Comparison of ENCODE assay signal across 8 cellular contexts in the genomic region with DNA sequence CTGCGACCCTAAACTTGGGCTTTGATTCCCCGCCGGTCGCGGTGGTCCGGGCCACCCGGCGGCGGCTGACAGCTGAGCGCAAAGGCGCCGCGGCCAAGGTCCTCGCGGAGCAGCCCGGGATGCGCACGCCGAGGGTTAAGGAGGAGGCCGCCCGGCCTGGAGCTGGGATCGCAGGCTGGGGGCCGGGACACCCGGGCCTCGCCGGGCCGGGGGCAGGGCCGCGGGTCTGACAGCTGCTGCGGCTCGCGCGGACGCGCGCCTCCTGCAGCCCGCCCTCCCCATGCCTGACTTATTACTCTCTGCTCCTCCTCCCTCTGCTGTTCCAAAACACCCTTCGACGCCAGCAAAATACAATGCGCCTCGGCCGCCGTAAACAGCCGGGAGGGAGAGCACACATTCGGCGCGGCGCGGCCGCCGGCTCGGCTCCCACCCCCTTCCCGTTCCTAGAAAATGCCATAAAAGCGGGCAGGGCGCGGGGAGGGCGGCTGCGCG. TPM values are rescaled to one million over a fixed set of nuclear protein-coding genes. Genes with fewer than 3 reads are reported as not detected.
DNase-seq lines count a peak whose midpoint lies in the region; ATAC-seq and TF ChIP-seq lines count a peak whose summit lies in the region.

No MANE protein-coding gene starts in this region.

- TF ChIP-seq EP300 in SK-N-SH (IDR thresholded peaks at IDR 0.05; ENCODE audit: borderline replicate concordance in 1 of 2, low read depth in 1 of 2, low read length in 1 of 2) = no peak

- H3K27ac ChIP-seq in SK-N-SH (ENCODE audit: low read depth in 2 of 2, low read length in 1 of 2) = peak overlapping the region in 1 of 2 experiments; percentile 60; a peak in 1 of 4 replicates
- peak overlapping the region; percentile 67 to 93 (median 84) for H3K27ac ChIP-seq in heart left ventricle
- H3K27ac ChIP-seq in parathyroid adenoma = peak overlapping the region; percentile 70
- no peak overlapping the region for H3K27ac ChIP-seq in urinary bladder (ENCODE audit: low read depth)

- no peaks in the 10 kb centered on the region for H3K9me2 ChIP-seq in SK-N-SH

- peaks cover 0 to 30% of the 10 kb centered on the region in 2 experiments; a peak in 2 of 4 replicates for H3K4me1 ChIP-seq in SK-N-SH (ENCODE audit: control insufficient read depth in 1 of 2, insufficient read depth in 2 of 2, low read depth in 1 of 2, low read length in 1 of 2)
- peaks cover 14% of the 10 kb centered on the region for H3K4me1 ChIP-seq in adipocyte (ENCODE audit: control insufficient read depth, insufficient read depth, low read length)
- peaks cover 0 to 21% (median 7%) of the 10 kb centered on the region in 12 donors for H3K4me1 ChIP-seq in heart left ventricle
- peaks cover 20% of the 10 kb centered on the region for H3K4me1 ChIP-seq in parathyroid adenoma
- H3K4me1 ChIP-seq in urinary bladder (ENCODE audit: insufficient read depth) = no peaks in the 10 kb centered on the region

- H3K79me2 ChIP-seq in SK-N-SH (ENCODE audit: insufficient read depth) (no peaks in the 10 kb centered on the region), parathyroid adenoma (peaks cover 6% of the 10 kb centered on the region)

- CTCF ChIA-PET in AG04449 (lab: Yijun Ruan, JAX) (interaction anchor here (1.0 to 1.8 kb wide), 9 partner anchors 10 to 355 kb away, joined by 3 to 8 read pairs (median 4); no protein-coding TSS in a partner anchor), SK-N-SH (lab: Yijun Ruan, JAX) (interaction anchor here (0.7 to 2.5 kb wide), 21 partner anchors 8 to 355 kb away, joined by 3 to 12 read pairs (median 4); no protein-coding TSS in a partner anchor)

- no peaks in the 10 kb centered on the region for H4K20me1 ChIP-seq in SK-N-SH (ENCODE audit: insufficient read depth)

- DNase-seq in AG04449 (ENCODE audit: low read depth, low spot score) = no peak
- DNase-seq in HuH-7 (ENCODE audit: low spot score) = peak; percentile 65
- peak; percentile 81 for DNase-seq in SK-N-SH
- DNase-seq in adipocyte (ENCODE audit: low read depth) = peak; percentile 65
- peak; percentile 71 to 84 (median 78) for DNase-seq in heart left ventricle

- peak overlapping the region; percentile 62 for H3K4me3 ChIP-seq in AG04449 (ENCODE audit: low read depth, low read length)
- H3K4me3 ChIP-seq in SK-N-SH (ENCODE audit: low read depth in 2 of 2, low read length in 1 of 2) = peak overlapping the region; percentile 59 to 63
- peak overlapping the region; percentile 82 for H3K4me3 ChIP-seq in adipocyte (ENCODE audit: low read length)
- peak overlapping the region; percentile 66 to 93 (median 80) for H3K4me3 ChIP-seq in heart left ventricle
- peak overlapping the region; percentile 66 for H3K4me3 ChIP-seq in parathyroid adenoma (ENCODE audit: low read depth, low read length)
- H3K4me3 ChIP-seq in urinary bladder (ENCODE audit: low read depth, low read length) = peak overlapping the region; percentile 89

- H3K27me3 ChIP-seq in SK-N-SH (ENCODE audit: insufficient read depth) (peaks cover 29% of the 10 kb centered on the region), adipocyte (replicated peaks; ENCODE audit: control insufficient read depth, insufficient read depth, low read length) (no peaks in the 10 kb centered on the region), heart left ventricle (peaks cover 0 to 30% (median 0%) of the 10 kb centered on the region in 9 donors), parathyroid adenoma (ENCODE audit: control insufficient read depth, insufficient read depth, low read length) (no peaks in the 10 kb centered on the region)

- H3K4me2 ChIP-seq in SK-N-SH = peak overlapping the region; percentile 94
- H3K4me2 ChIP-seq in parathyroid adenoma (ENCODE audit: low read length) = peak overlapping the region; percentile 88

- no peaks in the 10 kb centered on the region for H3K9me3 ChIP-seq in SK-N-SH
- H3K9me3 ChIP-seq in adipocyte (ENCODE audit: control insufficient read depth, low read length) = no peaks in the 10 kb centered on the region
- no peaks in the 10 kb centered on the region for H3K9me3 ChIP-seq in heart left ventricle
- H3K9me3 ChIP-seq in parathyroid adenoma (ENCODE audit: control insufficient read depth, low read length) = no peaks in the 10 kb centered on the region

- peaks cover 5% of the 10 kb centered on the region for H3F3A ChIP-seq in SK-N-SH (replicated peaks; ENCODE audit: insufficient read depth)

- peak overlapping the region; percentile 83 for H2AFZ ChIP-seq in SK-N-SH (ENCODE audit: low read depth)
- H2AFZ ChIP-seq in parathyroid adenoma = peak overlapping the region; percentile 91

- no peak; the same call in 1 of the 2 replicates for TF ChIP-seq RAD21 in SK-N-SH (IDR thresholded peaks at IDR 0.05; ENCODE audit: low read length)

- 1% methylated on average over 15 of the region's 59 CpGs for WGBS in SK-N-SH (ENCODE audit: low lambda C conversion rate)
- 0 to 1% (median 1%) methylated on average over 16 to 59 of the region's 59 CpGs for WGBS in heart left ventricle, 4 donors
- WGBS in urinary bladder = under 1% methylated on average over 59 of the region's 59 CpGs

- POLR2A ChIA-PET in AG04449 (lab: Yijun Ruan, JAX) = interaction anchor here (0.7 to 1.3 kb wide), 2 partner anchors 77 to 309 kb away, joined by 3 to 4 read pairs; no protein-coding TSS in a partner anchor
- POLR2A ChIA-PET in SK-N-SH (lab: Yijun Ruan, JAX) = interaction anchor here (0.9 to 2.0 kb wide), 4 partner anchors 77 to 330 kb away, joined by 3 to 11 read pairs (median 4); no protein-coding TSS in a partner anchor

- ATAC-seq in GM19324 (IDR thresholded peaks at IDR 0.05; ENCODE audit: low FRiP score, unreplicated experiment) = peak; percentile 44
- peak; percentile 46 to 83 (median 82) for ATAC-seq in heart left ventricle

- H3K36me3 ChIP-seq in SK-N-SH (replicated peaks in 1 of 2; ENCODE audit: control insufficient read depth in 1 of 2, insufficient read depth in 2 of 2, low read length in 1 of 2) = no peaks in the 10 kb centered on the region
- H3K36me3 ChIP-seq in adipocyte (ENCODE audit: control insufficient read depth, insufficient read depth, low read length, severe bottlenecking) = no peaks in the 10 kb centered on the region
- no peaks in the 10 kb centered on the region for H3K36me3 ChIP-seq in heart left ventricle
- H3K36me3 ChIP-seq in parathyroid adenoma (ENCODE audit: control insufficient read depth, insufficient read depth, low read length) = no peaks in the 10 kb centered on the region
- no peaks in the 10 kb centered on the region for H3K36me3 ChIP-seq in urinary bladder (ENCODE audit: insufficient read depth)

- no peak for TF ChIP-seq POLR2A in heart left ventricle (IDR thresholded peaks at IDR 0.05)

- TF ChIP-seq CTCF in AG04449 (IDR thresholded peaks at IDR 0.05; ENCODE audit: insufficient read depth, low read length, missing control alignments) = peak; percentile 2
- no peak; the same call in 1 of the 2 replicates for TF ChIP-seq CTCF in SK-N-SH (IDR thresholded peaks at IDR 0.05)
- TF ChIP-seq CTCF in heart left ventricle (IDR thresholded peaks at IDR 0.05) = peak in 8 of 12 donors; percentile 8 to 56 (median 30)
- peak; percentile 9 for TF ChIP-seq CTCF in parathyroid adenoma (IDR thresholded peaks at IDR 0.05)

- intact Hi-C loops in heart left ventricle (cut with DNase I) = loop anchor here (2.0 to 10.0 kb wide), 18 partner anchors 61 to 351 kb away; no protein-coding TSS in a partner anchor

- peak overlapping the region; percentile 34; the same call in 1 of the 2 replicates for H3K9ac ChIP-seq in SK-N-SH
- peak overlapping the region; percentile 68 for H3K9ac ChIP-seq in adipocyte (ENCODE audit: low read length)
- H3K9ac ChIP-seq in parathyroid adenoma = peak overlapping the region; percentile 44

TF ChIP-seq in SK-N-SH, 30 proteins besides CTCF, POLR2A, EP300 and RAD21:
- TF ChIP-seq MAX (IDR thresholded peaks at IDR 0.05; ENCODE audit: low read depth) = peak; percentile 69; the same call in 1 of the 2 replicates
- no peak for TF ChIP-seq RFX5 (IDR thresholded peaks at IDR 0.05; ENCODE audit: low read length)
- peak; percentile 29; the same call in 1 of the 2 replicates for TF ChIP-seq SIN3A (IDR thresholded peaks at IDR 0.05; ENCODE audit: borderline replicate concordance, low read depth, low read length)
- peak; percentile 70 for TF ChIP-seq MXI1 (IDR thresholded peaks at IDR 0.05; ENCODE audit: low read depth, low read length)
- TF ChIP-seq, protein P1, sequence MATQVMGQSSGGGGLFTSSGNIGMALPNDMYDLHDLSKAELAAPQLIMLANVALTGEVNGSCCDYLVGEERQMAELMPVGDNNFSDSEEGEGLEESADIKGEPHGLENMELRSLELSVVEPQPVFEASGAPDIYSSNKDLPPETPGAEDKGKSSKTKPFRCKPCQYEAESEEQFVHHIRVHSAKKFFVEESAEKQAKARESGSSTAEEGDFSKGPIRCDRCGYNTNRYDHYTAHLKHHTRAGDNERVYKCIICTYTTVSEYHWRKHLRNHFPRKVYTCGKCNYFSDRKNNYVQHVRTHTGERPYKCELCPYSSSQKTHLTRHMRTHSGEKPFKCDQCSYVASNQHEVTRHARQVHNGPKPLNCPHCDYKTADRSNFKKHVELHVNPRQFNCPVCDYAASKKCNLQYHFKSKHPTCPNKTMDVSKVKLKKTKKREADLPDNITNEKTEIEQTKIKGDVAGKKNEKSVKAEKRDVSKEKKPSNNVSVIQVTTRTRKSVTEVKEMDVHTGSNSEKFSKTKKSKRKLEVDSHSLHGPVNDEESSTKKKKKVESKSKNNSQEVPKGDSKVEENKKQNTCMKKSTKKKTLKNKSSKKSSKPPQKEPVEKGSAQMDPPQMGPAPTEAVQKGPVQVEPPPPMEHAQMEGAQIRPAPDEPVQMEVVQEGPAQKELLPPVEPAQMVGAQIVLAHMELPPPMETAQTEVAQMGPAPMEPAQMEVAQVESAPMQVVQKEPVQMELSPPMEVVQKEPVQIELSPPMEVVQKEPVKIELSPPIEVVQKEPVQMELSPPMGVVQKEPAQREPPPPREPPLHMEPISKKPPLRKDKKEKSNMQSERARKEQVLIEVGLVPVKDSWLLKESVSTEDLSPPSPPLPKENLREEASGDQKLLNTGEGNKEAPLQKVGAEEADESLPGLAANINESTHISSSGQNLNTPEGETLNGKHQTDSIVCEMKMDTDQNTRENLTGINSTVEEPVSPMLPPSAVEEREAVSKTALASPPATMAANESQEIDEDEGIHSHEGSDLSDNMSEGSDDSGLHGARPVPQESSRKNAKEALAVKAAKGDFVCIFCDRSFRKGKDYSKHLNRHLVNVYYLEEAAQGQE (IDR thresholded peaks at IDR 0.05; ENCODE audit: low read depth, low read length) = no peak
- peak; percentile 10 for TF ChIP-seq CHD2 (IDR thresholded peaks at IDR 0.05; ENCODE audit: low read length, partially characterized antibody)
- no peak for TF ChIP-seq GATA2 (CRISPR knock-in tag; IDR thresholded peaks at IDR 0.05)

RNA-seq across cellular contexts. Expression of gene BACH2, which starts 0.7 kb away (rescaled TPM):
- polyA plus RNA-seq in SK-N-SH (2012; rRNA removed) (0.46 and 0.50 TPM in 2 replicates), heart left ventricle (under 1 TPM; 0.23 to 0.24 TPM), urinary bladder (0.90 TPM)
- polyA plus RNA-seq in SK-N-SH (2012; cell fraction: cytosol; rRNA removed) = 0.72 and 0.75 TPM in 2 replicates
- 0.64 and 0.72 TPM in 2 replicates for polyA plus RNA-seq in SK-N-SH (2012; cell fraction: nucleus; rRNA removed)
- total RNA-seq in heart left ventricle (1 to 10 TPM in 8 of 9 donors, under 1 TPM in 1; 0.76 to 8.4 (median 4.0) TPM), urinary bladder (7.5 TPM)
